In genomic region chr16:70524406-70524825, GRCh38 we compare ENCODE assay signal across 8 cellular contexts. TPM values are rescaled to one million over a fixed set of nuclear protein-coding genes. Genes with fewer than 3 reads are reported as not detected.
DNase-seq lines count a peak whose midpoint lies in the region; ATAC-seq and TF ChIP-seq lines count a peak whose summit lies in the region.
"Not testable (repeated sequence)": the region's sequence is repeated elsewhere in the genome, so short reads cannot be mapped to it uniquely, and the experiment has no call there.

No MANE protein-coding gene starts in this region.

- H3K4me2 ChIP-seq in OCI-LY3 (ENCODE audit: low read length), result peak overlapping the region; percentile 88

- H3K9me3 ChIP-seq in CD4-positive, alpha-beta T cell (ENCODE audit: control insufficient read depth, low read length); OCI-LY3 (ENCODE audit: insufficient read depth, low read length); heart right ventricle; naive thymus-derived CD4-positive, alpha-beta T cell (ENCODE audit: control insufficient read depth in 2 of 3, low read length in 3 of 3): not testable (repeated sequence)

- H2AFZ ChIP-seq in OCI-LY3 (ENCODE audit: low read depth, low read length), result not testable (repeated sequence)

- POLR2A ChIA-PET in CD4-positive, alpha-beta T cell (lab: Charles Lee), result interaction anchor here (1.0 to 2.6 kb wide), 11 partner anchors 9 to 272 kb away, joined by 3 to 27 read pairs (median 4); partner anchors contain the start of genes AARS1, DDX19A and DDX19B
- POLR2A ChIA-PET in naive thymus-derived CD4-positive, alpha-beta T cell (lab: Charles Lee), result interaction anchor here (0.6 to 3.1 kb wide), 16 partner anchors 9 to 275 kb away, joined by 3 to 10 read pairs (median 4); partner anchors contain the start of genes AARS1, DDX19A, EXOSC6 and ST3GAL2

- not testable (repeated sequence) for H3K27me3 Mint-ChIP-seq in CD4-positive, alpha-beta T cell; naive thymus-derived CD4-positive, alpha-beta T cell; stimulated activated naive B cell treated with anti-CD40 and anti-IgM and Interleukin-4, amounts not matched to agents 10 μg/mL and 1 μg/mL and 100 μg/mL, for 72 hours

- peak overlapping the region; percentile 94 for H3K27ac ChIP-seq in CD4-positive, alpha-beta T cell (ENCODE audit: low read depth, low read length)
- H3K27ac ChIP-seq in OCI-LY3 (ENCODE audit: low read length), result peak overlapping the region; percentile 81
- H3K27ac ChIP-seq in caudate nucleus (ENCODE audit: low read depth, low read length), result peak overlapping the region; percentile 89
- H3K27ac ChIP-seq in heart right ventricle, result peak overlapping the region; percentile 77 to 94 (median 88)
- peak overlapping the region; percentile 95 for H3K27ac ChIP-seq in naive thymus-derived CD4-positive, alpha-beta T cell (ENCODE audit: low read depth, low read length)

- peaks cover 31% of the 10 kb centered on the region for H3K36me3 ChIP-seq in OCI-LY3 (replicated peaks; ENCODE audit: low read depth, low read length)
- H3K36me3 ChIP-seq in heart right ventricle, result peaks cover 0 to 41% (median 15%) of the 10 kb centered on the region in 9 donors
- peaks cover 7 to 30% (median 23%) of the 10 kb centered on the region in 3 experiments for H3K36me3 ChIP-seq in naive thymus-derived CD4-positive, alpha-beta T cell (ENCODE audit: control insufficient read depth in 2 of 3, insufficient read depth in 3 of 3, low read length in 3 of 3)

- peak overlapping the region; percentile 97 for H3K27ac Mint-ChIP-seq in CD4-positive, alpha-beta T cell
- peak overlapping the region; percentile 98 to 100 (median 99) for H3K27ac Mint-ChIP-seq in naive thymus-derived CD4-positive, alpha-beta T cell
- H3K27ac Mint-ChIP-seq in stimulated activated naive B cell treated with anti-CD40 and anti-IgM and Interleukin-4, amounts not matched to agents 10 μg/mL and 1 μg/mL and 100 μg/mL, for 72 hours, result peak overlapping the region; percentile 99

- peak overlapping the region; percentile 95 for H3K4me3 Mint-ChIP-seq in CD4-positive, alpha-beta T cell
- peak overlapping the region; percentile 93 to 100 (median 98) for H3K4me3 Mint-ChIP-seq in naive thymus-derived CD4-positive, alpha-beta T cell
- peak overlapping the region; percentile 94 to 98 for H3K4me3 Mint-ChIP-seq in stimulated activated naive B cell treated with anti-CD40 and anti-IgM and Interleukin-4, amounts not matched to agents 10 μg/mL and 1 μg/mL and 100 μg/mL, for 72 hours

- ATAC-seq in CD4-positive, alpha-beta T cell (ENCODE audit: poor library complexity), result peak; percentile 36
- peak in 4 of 8 donors; percentile 23 to 51 (median 38) for ATAC-seq in heart right ventricle
- ATAC-seq in naive thymus-derived CD4-positive, alpha-beta T cell, result peak; percentile 40
- ATAC-seq in stimulated activated naive B cell treated with anti-CD40 and anti-IgM and Interleukin-4, amounts not matched to agents 10 μg/mL and 1 μg/mL and 100 μg/mL, for 72 hours (replicated peaks), result peak; percentile 27 to 28

- not testable (repeated sequence) for TF ChIP-seq CTCF in CD4-positive, alpha-beta T cell (IDR thresholded peaks at IDR 0.05); HFF-Myc (IDR thresholded peaks at IDR 0.05; ENCODE audit: low read depth, low read length, missing control alignments); OCI-LY3 (IDR thresholded peaks at IDR 0.05; ENCODE audit: low read depth, low read length); heart right ventricle (IDR thresholded peaks at IDR 0.05)

- intact Hi-C loops in CD4-positive, alpha-beta T cell (cut with DNase I, micrococcal nuclease), result loop anchor here (1.0 to 10.0 kb wide), 9 partner anchors 72 to 1990 kb away; partner anchors contain the start of genes COG8 (in 1 of the 2), DDX19A (in 1 of the 2), DHODH (in 1 of the 2) and EXOSC6 (in 1 of the 2)
- intact Hi-C loops in heart right ventricle (cut with DNase I), result loop anchor here in 6 of 10 donors (5.0 to 10.0 kb wide), 4 partner anchors 140 to 250 kb away; no protein-coding TSS in a partner anchor
- intact Hi-C loops in naive thymus-derived CD4-positive, alpha-beta T cell (cut with micrococcal nuclease), result loop anchor here (2.0 to 10.0 kb wide), 5 partner anchors 236 to 1137 kb away; partner anchors contain the start of genes AARS1 (in 1 of the 2), CMTR2 (in 1 of the 2), EXOSC6 (in 1 of the 2) and PDPR (in 1 of the 2)

- WGBS in heart right ventricle, 2 donors, result 1 to 3% methylated on average over 24 of the region's 24 CpGs

- not testable (repeated sequence) for H3K27me3 ChIP-seq in CD4-positive, alpha-beta T cell (ENCODE audit: control insufficient read depth, insufficient read depth, low read length); OCI-LY3 (ENCODE audit: low read depth, low read length); heart right ventricle; naive thymus-derived CD4-positive, alpha-beta T cell (ENCODE audit: control insufficient read depth in 2 of 2, insufficient read depth in 2 of 2, low read length in 2 of 2)

- H3K36me3 Mint-ChIP-seq in CD4-positive, alpha-beta T cell (ENCODE audit: low read depth), result peaks cover 80% of the 10 kb centered on the region
- H3K36me3 Mint-ChIP-seq in naive thymus-derived CD4-positive, alpha-beta T cell, result peaks cover 20 to 34% (median 22%) of the 10 kb centered on the region in 5 donors
- peaks cover 40 to 43% of the 10 kb centered on the region in 2 donors for H3K36me3 Mint-ChIP-seq in stimulated activated naive B cell treated with anti-CD40 and anti-IgM and Interleukin-4, amounts not matched to agents 10 μg/mL and 1 μg/mL and 100 μg/mL, for 72 hours

- H3K79me2 ChIP-seq in OCI-LY3 (ENCODE audit: low read length), result peaks cover 84% of the 10 kb centered on the region

- H3K4me1 Mint-ChIP-seq in CD4-positive, alpha-beta T cell (ENCODE audit: low read depth), result peaks cover 70% of the 10 kb centered on the region
- peaks cover 32 to 78% (median 65%) of the 10 kb centered on the region in 7 donors for H3K4me1 Mint-ChIP-seq in naive thymus-derived CD4-positive, alpha-beta T cell
- H3K4me1 Mint-ChIP-seq in stimulated activated naive B cell treated with anti-CD40 and anti-IgM and Interleukin-4, amounts not matched to agents 10 μg/mL and 1 μg/mL and 100 μg/mL, for 72 hours, result peaks cover 22 to 46% of the 10 kb centered on the region in 2 donors

- CTCF ChIA-PET in CD4-positive, alpha-beta T cell (lab: Charles Lee), result interaction anchor here (1.9 kb wide), 1 partner anchor 15 kb away, joined by 8 read pairs; no protein-coding TSS in a partner anchor
- CTCF ChIA-PET in naive thymus-derived CD4-positive, alpha-beta T cell (lab: Charles Lee), result not testable (repeated sequence)

- H3K9ac ChIP-seq in OCI-LY3 (ENCODE audit: low read length), result peak overlapping the region; percentile 98

- peaks cover 45% of the 10 kb centered on the region for H4K20me1 ChIP-seq in OCI-LY3 (ENCODE audit: insufficient read depth, low read length)

- H3K9me3 Mint-ChIP-seq in CD4-positive, alpha-beta T cell; naive thymus-derived CD4-positive, alpha-beta T cell; stimulated activated naive B cell treated with anti-CD40 and anti-IgM and Interleukin-4, amounts not matched to agents 10 μg/mL and 1 μg/mL and 100 μg/mL, for 72 hours: not testable (repeated sequence)

- H3K4me3 ChIP-seq in HFF-Myc (replicated peaks; ENCODE audit: low read depth, low read length), result peak overlapping the region; percentile 84
- peak overlapping the region; percentile 97 for H3K4me3 ChIP-seq in OCI-LY3 (ENCODE audit: low read length)
- H3K4me3 ChIP-seq in heart right ventricle, result peak overlapping the region; percentile 66 to 98 (median 83)
- H3K4me3 ChIP-seq in naive thymus-derived CD4-positive, alpha-beta T cell (ENCODE audit: low read length), result peak overlapping the region; percentile 100

- peak in 8 of 10 experiments; percentile 7 to 37 (median 28) for DNase-seq in CD4-positive, alpha-beta T cell
- not testable (repeated sequence) for DNase-seq in HFF-Myc (ENCODE audit: extremely low read depth, low read depth)
- DNase-seq in activated CD8-positive, alpha-beta memory T cell treated with anti-CD3 and anti-CD28 coated beads, Interleukin-2, amount 50 U/mL, for 4 hours, result peak; percentile 14
- peak in 18 of 61 donors; percentile 0 to 44 (median 7) for DNase-seq in caudate nucleus (lab: John Stamatoyannopoulos, UW)
- DNase-seq in heart right ventricle, result peak in 1 of 2 donors; percentile 17
- peak in 7 of 9 donors; percentile 17 to 68 (median 56) for DNase-seq in naive thymus-derived CD4-positive, alpha-beta T cell
- peak; percentile 8 for DNase-seq in stimulated activated naive B cell treated with anti-CD40 and anti-IgM and Interleukin-4, amounts not matched to agents 10 μg/mL and 1 μg/mL and 100 μg/mL, for 72 hours

- peaks cover 44% of the 10 kb centered on the region for H3K4me1 ChIP-seq in OCI-LY3 (ENCODE audit: low read length)
- peaks cover 7 to 67% (median 52%) of the 10 kb centered on the region in 9 donors for H3K4me1 ChIP-seq in heart right ventricle
- H3K4me1 ChIP-seq in naive thymus-derived CD4-positive, alpha-beta T cell (ENCODE audit: control insufficient read depth in 2 of 2, insufficient read depth in 2 of 2, low read length in 2 of 2), result peaks cover 27 to 52% of the 10 kb centered on the region in 2 donors

RNA-seq across cellular contexts. Expression of gene SF3B3, which starts 0.8 kb away (rescaled TPM):
- 100 to 1,000 TPM; 130 to 140 TPM for total RNA-seq in CD4-positive, alpha-beta T cell
- total RNA-seq in heart right ventricle, result 100 to 1,000 TPM; 121 to 188 (median 163) TPM
- polyA plus RNA-seq in heart right ventricle, result 10 to 100 TPM; 45.4 to 71.4 TPM
- total RNA-seq in naive thymus-derived CD4-positive, alpha-beta T cell, result 100 to 1,000 TPM; 189 to 415 (median 267) TPM
- 10 to 100 TPM; 69.0 to 93.7 TPM for polyA plus RNA-seq in naive thymus-derived CD4-positive, alpha-beta T cell

RNA-seq across cellular contexts. Expression of gene COG4, which starts 1.1 kb away (rescaled TPM):
- total RNA-seq in CD4-positive, alpha-beta T cell, result 10 to 100 TPM; 15.9 to 19.3 TPM
- 10 to 100 TPM; 33.3 to 56.8 (median 40.7) TPM for total RNA-seq in heart right ventricle
- polyA plus RNA-seq in heart right ventricle, result 10 to 100 TPM; 29.3 to 32.7 TPM
- 10 to 100 TPM; 38.3 to 68.6 (median 58.7) TPM for total RNA-seq in naive thymus-derived CD4-positive, alpha-beta T cell
- 10 to 100 TPM; 46.1 to 50.5 TPM for polyA plus RNA-seq in naive thymus-derived CD4-positive, alpha-beta T cell
